Comparison of ENCODE assay signal across 9 cellular contexts in the genomic region with DNA sequence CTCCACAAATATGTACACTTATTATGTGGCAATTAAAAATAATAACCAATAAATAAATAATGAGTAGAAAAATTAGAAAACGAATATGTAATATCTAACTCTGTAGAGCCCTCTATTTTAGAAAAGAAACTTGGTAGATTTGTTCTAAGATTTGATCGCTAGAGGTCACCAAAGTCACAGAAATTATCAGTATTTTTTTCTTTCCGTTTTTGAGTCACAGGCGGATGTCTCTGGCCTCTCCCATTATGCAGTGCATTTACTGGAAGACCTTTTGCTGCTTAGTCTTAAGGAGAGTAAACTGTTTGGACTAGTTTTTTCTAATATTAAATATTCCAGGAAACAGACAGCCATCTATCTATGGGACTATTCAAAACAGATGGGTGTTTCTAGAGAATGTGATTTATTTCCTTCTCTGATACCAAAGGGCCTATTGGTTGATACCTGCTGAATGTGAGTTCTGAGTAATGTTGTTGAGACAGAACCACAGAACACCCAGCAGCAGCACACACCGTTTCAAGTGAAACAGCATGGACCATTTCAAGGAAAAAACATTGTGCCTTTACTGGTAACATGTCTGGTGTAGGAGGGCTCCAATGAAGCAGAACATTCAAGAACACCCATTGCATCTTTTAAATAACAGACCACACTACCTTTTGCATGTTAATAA. TPM values are rescaled to one million over a fixed set of nuclear protein-coding genes. Genes with fewer than 3 reads are reported as not detected.
DNase-seq lines count a peak whose midpoint lies in the region; ATAC-seq, FAIRE-seq and TF ChIP-seq lines count a peak whose summit lies in the region.
"Had no signal": no experiment of that assay in that cellular context is flagged by ENCODE, and none has a peak within 500 bp of the region (broad histone marks: within the 10 kb centered on the region; RNA-seq: fewer than 3 reads in every experiment).

No MANE protein-coding gene starts in this region.

- no peaks in the 10 kb centered on the region for H3K79me2 ChIP-seq in K562 (ENCODE audit: control insufficient read depth, insufficient read depth, low read length)

- no peaks in the 10 kb centered on the region for H3K36me3 Mint-ChIP-seq in activated CD4-positive, alpha-beta T cell treated with anti-CD3 and anti-CD28 coated beads, Interleukin-2, amount 10 ng/mL, durations not matched to agents 24 days and 14 days (ENCODE audit: low read depth)

- TF ChIP-seq POLR2A in K562 (conservative IDR thresholded peaks at IDR 0.05) = no peak

- H3K4me3 Mint-ChIP-seq in activated CD4-positive, alpha-beta T cell treated with anti-CD3 and anti-CD28 coated beads, Interleukin-2, amount 10 ng/mL, durations not matched to agents 24 days and 14 days = peak overlapping the region; percentile 45

- H3K9me3 Mint-ChIP-seq in activated CD4-positive, alpha-beta T cell treated with anti-CD3 and anti-CD28 coated beads, Interleukin-2, amount 10 ng/mL, durations not matched to agents 24 days and 14 days = no peaks in the 10 kb centered on the region

- CTCF ChIA-PET in K562 (lab: Yijun Ruan, JAX; ENCODE audit: low intra/inter-chr PET ratio) = interaction anchor here (0.8 to 2.2 kb wide), 3 partner anchors 14 to 887 kb away, joined by 3 to 7 read pairs (median 3); no protein-coding TSS in a partner anchor

- POLR2A ChIA-PET in K562 (lab: Yijun Ruan, JAX) = no interaction called here

- in situ Hi-C loops in K562 (cut with MboI) = loop anchor here (25.0 kb wide), 2 partner anchors 613 to 888 kb away; no protein-coding TSS in a partner anchor

- H3K9ac ChIP-seq in NT2/D1 (ENCODE audit: insufficient read length, low read depth) = no peak overlapping the region
- no peak overlapping the region for H3K9ac ChIP-seq in K562 (ENCODE audit: insufficient read depth in 1 of 2, low read depth in 2 of 2, low read length in 2 of 2)

- peak; percentile 80 for FAIRE-seq in K562 (lab: Jason Lieb, UNC)

- H3K9me3 ChIP-seq in NT2/D1 (ENCODE audit: insufficient read depth, low read length) (no peaks in the 10 kb centered on the region), K562 (replicated peaks; ENCODE audit: control insufficient read depth, insufficient read depth, low read depth, low read length) (no peaks in the 10 kb centered on the region), thoracic aorta (no peaks in the 10 kb centered on the region)

- no peaks in the 10 kb centered on the region for H3K9me1 ChIP-seq in K562 (ENCODE audit: control insufficient read depth, insufficient read depth, low read length)

- TF ChIP-seq RAD21 in K562 (CRISPR knock-in tag; conservative IDR thresholded peaks at IDR 0.05 in 1 of 2, IDR thresholded peaks at IDR 0.05 in 1 of 2) = peak; percentile 63 to 71

- peak; percentile 78 for DNase-seq in activated CD4-positive, alpha-beta T cell treated with anti-CD3 and anti-CD28 coated beads, Interleukin-2, amount 10 ng/mL, durations not matched to agents 24 days and 14 days
- no peak for DNase-seq in activated CD4-positive, alpha-beta T cell treated with anti-CD3 and anti-CD28 coated beads for 1 hour
- DNase-seq in NT2/D1 (ENCODE audit: low read depth, low spot score) (peak; percentile 33), K562 (ENCODE audit: extremely low read depth in 1 of 4, low spot score in 3 of 4) (peak; percentile 18 to 60 (median 23)), iris pigment epithelial cell (ENCODE audit: low read depth) (peak; percentile 63), thoracic aorta (ENCODE audit: low spot score) (no peak)

- no peak overlapping the region for H3K4me2 ChIP-seq in K562 (ENCODE audit: insufficient read depth, low read length)

- ATAC-seq in GM21360 (IDR thresholded peaks at IDR 0.05; ENCODE audit: unreplicated experiment) = peak; percentile 66
- ATAC-seq in HG03520 (IDR thresholded peaks at IDR 0.05; ENCODE audit: unreplicated experiment) = peak; percentile 82
- peak; percentile 76 for ATAC-seq in K562
- ATAC-seq in thoracic aorta (ENCODE audit: insufficient number of reproducible peaks, low FRiP score, low read depth) = peak; percentile 62

- H3K27me3 ChIP-seq in NT2/D1 (ENCODE audit: insufficient read depth, insufficient read length) (no peaks in the 10 kb centered on the region), K562 (ENCODE audit: control insufficient read depth in 2 of 2, insufficient read depth in 2 of 2, low read length in 2 of 2) (no peaks in the 10 kb centered on the region; a peak in 1 of 5 replicates), thoracic aorta (replicated peaks; ENCODE audit: insufficient read depth) (no peaks in the 10 kb centered on the region)

- H2AFZ ChIP-seq in K562 (ENCODE audit: low read depth, low read length) = no peak overlapping the region

- peaks cover 19% of the 10 kb centered on the region for H3K4me1 Mint-ChIP-seq in activated CD4-positive, alpha-beta T cell treated with anti-CD3 and anti-CD28 coated beads, Interleukin-2, amount 10 ng/mL, durations not matched to agents 24 days and 14 days

- TF ChIP-seq CTCF in K562 (IDR thresholded peaks at IDR 0.05 in 2 of 3, conservative IDR thresholded peaks at IDR 0.05 in 1 of 3; ENCODE audit: insufficient read depth in 2 of 3, low read depth in 1 of 3, low read length in 3 of 3) (peak; percentile 18 to 70 (median 41); a peak in 3 of 6 replicates), thoracic aorta (IDR thresholded peaks at IDR 0.05) (peak; percentile 47)

- H3K36me3 ChIP-seq in NT2/D1 (ENCODE audit: insufficient read depth, insufficient read length, low read length) = no peaks in the 10 kb centered on the region
- H3K36me3 ChIP-seq in K562 (ENCODE audit: control insufficient read depth, insufficient read depth, low read length) = no peaks in the 10 kb centered on the region
- no peaks in the 10 kb centered on the region for H3K36me3 ChIP-seq in thoracic aorta

- WGBS in K562 (ENCODE audit: insufficient coverage, low coverage, missing lambda C conversion rate) = 1% methylated on average over 5 of the region's 5 CpGs

- peaks cover 10% of the 10 kb centered on the region for H3K27me3 Mint-ChIP-seq in activated CD4-positive, alpha-beta T cell treated with anti-CD3 and anti-CD28 coated beads, Interleukin-2, amount 10 ng/mL, durations not matched to agents 24 days and 14 days

- no peak overlapping the region for H3K27ac ChIP-seq in K562 (ENCODE audit: extremely low read depth, low read depth, low read length)
- no peak overlapping the region for H3K27ac ChIP-seq in thoracic aorta

- H4K20me1 ChIP-seq in K562 (replicated peaks; ENCODE audit: control insufficient read depth, insufficient read depth, low read length) = no peaks in the 10 kb centered on the region

- BruUV-seq in K562 (replicated peaks; lab: Mats Ljungman, UMichigan) = no TSS peak

- no peak for TF ChIP-seq EP300 in K562 (IDR thresholded peaks at IDR 0.05; ENCODE audit: low read length)

- intact Hi-C loops in activated CD4-positive, alpha-beta T cell treated with anti-CD3 and anti-CD28 coated beads, Interleukin-2, amount 10 ng/mL, durations not matched to agents 24 days and 14 days (cut with micrococcal nuclease) = loop anchor here (1.0 to 10.0 kb wide), 7 partner anchors 613 to 1438 kb away; a partner anchor contains a TSS
- intact Hi-C loops in K562 (cut with micrococcal nuclease) = loop anchor here (1.0 to 10.0 kb wide), 5 partner anchors 180 to 1440 kb away; a partner anchor contains a TSS

- H3K4me3 ChIP-seq in NT2/D1 (ENCODE audit: insufficient read length, low read depth) = no peak overlapping the region
- H3K4me3 ChIP-seq in K562 = no peak overlapping the region
- H3K4me3 ChIP-seq in thoracic aorta = no peak overlapping the region

- H3K4me1 ChIP-seq in NT2/D1 (ENCODE audit: insufficient read depth, insufficient read length) (no peaks in the 10 kb centered on the region), K562 (replicated peaks in 1 of 2; ENCODE audit: control insufficient read depth in 2 of 2, insufficient read depth in 2 of 2, low read length in 2 of 2) (no peaks in the 10 kb centered on the region), thoracic aorta (ENCODE audit: control insufficient read depth in 1 of 2, low read depth in 2 of 2) (no peaks in the 10 kb centered on the region)

- H3K27ac Mint-ChIP-seq in activated CD4-positive, alpha-beta T cell treated with anti-CD3 and anti-CD28 coated beads, Interleukin-2, amount 10 ng/mL, durations not matched to agents 24 days and 14 days = peak overlapping the region; percentile 86

TF ChIP-seq in K562, 482 proteins besides CTCF, POLR2A, EP300 and RAD21:
- TF ChIP-seq ZBTB1 (CRISPR knock-in tag; IDR thresholded peaks at IDR 0.05; ENCODE audit: borderline replicate concordance, low read depth) (no peak), SMC3 (conservative IDR thresholded peaks at IDR 0.05; ENCODE audit: insufficient read depth, low read depth, low read length) (0 out of 2 replicates have a peak, but pooled peaks have one; percentile 15), ZNF384 (IDR thresholded peaks at IDR 0.05; ENCODE audit: low read depth, low read length) (peak; percentile 24; the same call in 1 of the 2 replicates)
TF ChIP-seq in K562: peak in this region for 2.

RNA-seq across cellular contexts. Expression of a gene that starts 34.0 kb away (rescaled TPM):
- total RNA-seq in activated CD4-positive, alpha-beta T cell treated with anti-CD3 and anti-CD28 coated beads, Interleukin-2, amount 10 ng/mL, durations not matched to agents 24 days and 14 days = not detected in 2 replicates
- total RNA-seq in K562 (2011; cell fraction: chromatin; rRNA removed; ENCODE audit: low replicate concordance) = 71.6 and 166 TPM in 2 replicates
- total RNA-seq in K562 (2011; cell fraction: nucleolus; rRNA removed) = 109 and 120 TPM in 2 replicates
- 153 and 158 TPM in 2 replicates for total RNA-seq in K562 (2011; cell fraction: nucleoplasm; rRNA removed)
- total RNA-seq in K562 (2014; rRNA removed) (53.6 and 67.5 TPM in 2 replicates), K562 (2014; rRNA removed; fragmentation: Illumina TruSeq; extraction: Trizol) (122 and 153 TPM in 2 replicates), K562 (2015; rRNA removed; fragmentation: Illumina TruSeq; extraction: Trizol) (35.3 and 37.7 TPM in 2 replicates), K562 (2021) (93.9 and 116 TPM in 2 replicates), thoracic aorta (not detected)
- polyA plus RNA-seq in K562 (2011; rRNA removed) (136 and 159 TPM in 2 replicates), K562 (2014; fragmentation: Illumina TruSeq; extraction: Trizol) (237 and 278 TPM in 2 replicates), K562 (2014; fragmentation: Nextera tagmentation; extraction: Ambion mirVana) (100 to 1,000 TPM; 159 to 186 TPM), K562 (2014; rRNA removed) (111 and 115 TPM in 2 replicates)
- polyA plus RNA-seq in K562 (2011; cell fraction: cytosol; rRNA removed) = 28.0 and 88.8 TPM in 2 replicates
- polyA plus RNA-seq in K562 (2011; cell fraction: nucleus; rRNA removed) = 28.2 and 54.0 TPM in 2 replicates
- polyA plus RNA-seq in K562 (2012) = 52.9 and 75.8 TPM in 2 replicates
- polyA minus RNA-seq in K562 (2011; rRNA and poly(A)+ RNA removed) = 139 and 172 TPM in 2 replicates
- polyA minus RNA-seq in K562 (2011; cell fraction: cytosol; rRNA and poly(A)+ RNA removed) = 28.4 and 57.6 TPM in 2 replicates
- 27.7 and 60.3 TPM in 2 replicates for polyA minus RNA-seq in K562 (2011; cell fraction: nucleus; rRNA and poly(A)+ RNA removed)
- total RNA-seq: lower leg skin had no signal

Comparison
In these comparisons a context has a peak if more than half of its experiments do, and no peak if none do; other contexts are left out.
1. DNase-seq: peak in activated CD4-positive, alpha-beta T cell treated with anti-CD3 and anti-CD28 coated beads, Interleukin-2, amount 10 ng/mL, durations not matched to agents 24 days and 14 days (single experiment), NT2/D1 (single experiment), K562 (4 of 4) and iris pigment epithelial cell (single experiment); none in activated CD4-positive, alpha-beta T cell treated with anti-CD3 and anti-CD28 coated beads for 1 hour (single experiment) and thoracic aorta (single experiment).
2. RNA of a gene that starts 34.0 kb away (total RNA-seq): 35.3 to 166 TPM in K562; not detected in activated CD4-positive, alpha-beta T cell treated with anti-CD3 and anti-CD28 coated beads, Interleukin-2, amount 10 ng/mL, durations not matched to agents 24 days and 14 days and not detected in thoracic aorta; every median in the first group is over 10 times any median in the second.
3. Peak in every context shown above with its lines, with median percentiles within 50 percentile points of each other: ATAC-seq.